ENCODE assay signal across 1 cellular context in the genomic region with DNA sequence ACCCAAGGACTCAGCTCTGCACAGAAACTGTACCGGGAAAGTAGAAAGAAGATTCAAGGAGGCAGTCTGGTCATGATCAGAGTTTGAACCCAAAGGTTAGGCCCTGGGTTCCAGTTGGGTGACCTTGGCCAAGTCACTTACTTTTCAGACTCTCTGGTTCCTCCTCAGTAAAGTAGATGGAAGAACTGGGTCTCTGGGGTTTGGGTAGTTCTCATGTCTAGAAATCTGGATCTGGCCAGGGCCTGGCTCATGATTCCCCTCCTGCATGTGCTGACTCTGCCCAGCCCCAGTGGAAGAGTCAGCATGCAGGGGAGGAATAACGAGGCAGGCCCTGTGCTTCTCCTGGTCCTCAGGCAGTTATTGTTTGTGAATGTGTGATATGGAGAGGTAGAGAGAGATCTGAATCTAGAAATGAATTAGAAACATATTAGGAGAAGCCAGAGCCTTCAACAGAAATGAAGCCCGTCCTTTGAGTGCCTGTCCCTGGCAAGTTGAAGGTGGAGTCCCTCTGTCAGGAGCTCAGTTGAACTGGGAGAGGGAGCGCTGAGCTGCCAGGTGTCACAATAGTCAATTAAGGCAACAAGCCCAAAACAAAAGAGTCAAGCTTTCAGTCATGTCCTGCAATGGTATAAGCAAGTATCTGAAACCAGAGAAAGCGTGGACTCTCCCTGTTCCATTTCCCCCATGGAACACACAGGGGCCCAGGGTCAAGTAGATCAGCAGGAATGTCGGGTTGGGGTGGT.
TF ChIP-seq lines count a peak whose summit lies in the region.

No MANE protein-coding gene starts in this region.

TF ChIP-seq in HepG2, 621 proteins besides CTCF, POLR2A, EP300 and RAD21 (continued from another document):
- TF ChIP-seq ZBTB20 (CRISPR knock-in tag; IDR thresholded peaks at IDR 0.05; ENCODE audit: borderline replicate concordance, low read depth) (no peak), REXO4 (CRISPR knock-in tag; IDR thresholded peaks at IDR 0.05; ENCODE audit: borderline replicate concordance) (no peak), ZMYM2 (CRISPR knock-in tag; IDR thresholded peaks at IDR 0.05) (no peak), ELF3 (CRISPR knock-in tag; IDR thresholded peaks at IDR 0.05) (no peak), RFX5 (IDR thresholded peaks at IDR 0.05; ENCODE audit: low read depth, low read length) (no peak), SMAD3 (CRISPR knock-in tag; IDR thresholded peaks at IDR 0.05) (no peak), ZNF746 (CRISPR knock-in tag; IDR thresholded peaks at IDR 0.05) (no peak), HOXA7 (CRISPR knock-in tag; IDR thresholded peaks at IDR 0.05) (no peak)
- TF ChIP-seq, protein P1, sequence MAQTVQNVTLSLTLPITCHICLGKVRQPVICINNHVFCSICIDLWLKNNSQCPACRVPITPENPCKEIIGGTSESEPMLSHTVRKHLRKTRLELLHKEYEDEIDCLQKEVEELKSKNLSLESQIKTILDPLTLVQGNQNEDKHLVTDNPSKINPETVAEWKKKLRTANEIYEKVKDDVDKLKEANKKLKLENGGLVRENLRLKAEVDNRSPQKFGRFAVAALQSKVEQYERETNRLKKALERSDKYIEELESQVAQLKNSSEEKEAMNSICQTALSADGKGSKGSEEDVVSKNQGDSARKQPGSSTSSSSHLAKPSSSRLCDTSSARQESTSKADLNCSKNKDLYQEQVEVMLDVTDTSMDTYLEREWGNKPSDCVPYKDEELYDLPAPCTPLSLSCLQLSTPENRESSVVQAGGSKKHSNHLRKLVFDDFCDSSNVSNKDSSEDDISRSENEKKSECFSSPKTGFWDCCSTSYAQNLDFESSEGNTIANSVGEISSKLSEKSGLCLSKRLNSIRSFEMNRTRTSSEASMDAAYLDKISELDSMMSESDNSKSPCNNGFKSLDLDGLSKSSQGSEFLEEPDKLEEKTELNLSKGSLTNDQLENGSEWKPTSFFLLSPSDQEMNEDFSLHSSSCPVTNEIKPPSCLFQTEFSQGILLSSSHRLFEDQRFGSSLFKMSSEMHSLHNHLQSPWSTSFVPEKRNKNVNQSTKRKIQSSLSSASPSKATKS (CRISPR knock-in tag; IDR thresholded peaks at IDR 0.05) = no peak
- TF ChIP-seq, protein P2, sequence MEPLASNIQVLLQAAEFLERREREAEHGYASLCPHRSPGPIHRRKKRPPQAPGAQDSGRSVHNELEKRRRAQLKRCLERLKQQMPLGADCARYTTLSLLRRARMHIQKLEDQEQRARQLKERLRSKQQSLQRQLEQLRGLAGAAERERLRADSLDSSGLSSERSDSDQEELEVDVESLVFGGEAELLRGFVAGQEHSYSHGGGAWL (CRISPR knock-in tag; IDR thresholded peaks at IDR 0.05) = no peak
- TF ChIP-seq, protein P3, sequence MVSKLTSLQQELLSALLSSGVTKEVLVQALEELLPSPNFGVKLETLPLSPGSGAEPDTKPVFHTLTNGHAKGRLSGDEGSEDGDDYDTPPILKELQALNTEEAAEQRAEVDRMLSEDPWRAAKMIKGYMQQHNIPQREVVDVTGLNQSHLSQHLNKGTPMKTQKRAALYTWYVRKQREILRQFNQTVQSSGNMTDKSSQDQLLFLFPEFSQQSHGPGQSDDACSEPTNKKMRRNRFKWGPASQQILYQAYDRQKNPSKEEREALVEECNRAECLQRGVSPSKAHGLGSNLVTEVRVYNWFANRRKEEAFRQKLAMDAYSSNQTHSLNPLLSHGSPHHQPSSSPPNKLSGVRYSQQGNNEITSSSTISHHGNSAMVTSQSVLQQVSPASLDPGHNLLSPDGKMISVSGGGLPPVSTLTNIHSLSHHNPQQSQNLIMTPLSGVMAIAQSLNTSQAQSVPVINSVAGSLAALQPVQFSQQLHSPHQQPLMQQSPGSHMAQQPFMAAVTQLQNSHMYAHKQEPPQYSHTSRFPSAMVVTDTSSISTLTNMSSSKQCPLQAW (CRISPR knock-in tag; IDR thresholded peaks at IDR 0.05) = no peak
- TF ChIP-seq, protein P4, sequence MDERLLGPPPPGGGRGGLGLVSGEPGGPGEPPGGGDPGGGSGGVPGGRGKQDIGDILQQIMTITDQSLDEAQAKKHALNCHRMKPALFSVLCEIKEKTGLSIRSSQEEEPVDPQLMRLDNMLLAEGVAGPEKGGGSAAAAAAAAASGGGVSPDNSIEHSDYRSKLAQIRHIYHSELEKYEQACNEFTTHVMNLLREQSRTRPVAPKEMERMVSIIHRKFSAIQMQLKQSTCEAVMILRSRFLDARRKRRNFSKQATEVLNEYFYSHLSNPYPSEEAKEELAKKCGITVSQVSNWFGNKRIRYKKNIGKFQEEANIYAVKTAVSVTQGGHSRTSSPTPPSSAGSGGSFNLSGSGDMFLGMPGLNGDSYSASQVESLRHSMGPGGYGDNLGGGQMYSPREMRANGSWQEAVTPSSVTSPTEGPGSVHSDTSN (CRISPR knock-in tag; IDR thresholded peaks at IDR 0.05) = no peak
- TF ChIP-seq, protein P5, sequence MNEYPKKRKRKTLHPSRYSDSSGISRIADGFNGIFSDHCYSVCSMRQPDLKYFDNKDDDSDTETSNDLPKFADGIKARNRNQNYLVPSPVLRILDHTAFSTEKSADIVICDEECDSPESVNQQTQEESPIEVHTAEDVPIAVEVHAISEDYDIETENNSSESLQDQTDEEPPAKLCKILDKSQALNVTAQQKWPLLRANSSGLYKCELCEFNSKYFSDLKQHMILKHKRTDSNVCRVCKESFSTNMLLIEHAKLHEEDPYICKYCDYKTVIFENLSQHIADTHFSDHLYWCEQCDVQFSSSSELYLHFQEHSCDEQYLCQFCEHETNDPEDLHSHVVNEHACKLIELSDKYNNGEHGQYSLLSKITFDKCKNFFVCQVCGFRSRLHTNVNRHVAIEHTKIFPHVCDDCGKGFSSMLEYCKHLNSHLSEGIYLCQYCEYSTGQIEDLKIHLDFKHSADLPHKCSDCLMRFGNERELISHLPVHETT (CRISPR knock-in tag; conservative IDR thresholded peaks at IDR 0.05) = no peak
